2 cellular contexts compared by ENCODE assay signal in the genomic region with DNA sequence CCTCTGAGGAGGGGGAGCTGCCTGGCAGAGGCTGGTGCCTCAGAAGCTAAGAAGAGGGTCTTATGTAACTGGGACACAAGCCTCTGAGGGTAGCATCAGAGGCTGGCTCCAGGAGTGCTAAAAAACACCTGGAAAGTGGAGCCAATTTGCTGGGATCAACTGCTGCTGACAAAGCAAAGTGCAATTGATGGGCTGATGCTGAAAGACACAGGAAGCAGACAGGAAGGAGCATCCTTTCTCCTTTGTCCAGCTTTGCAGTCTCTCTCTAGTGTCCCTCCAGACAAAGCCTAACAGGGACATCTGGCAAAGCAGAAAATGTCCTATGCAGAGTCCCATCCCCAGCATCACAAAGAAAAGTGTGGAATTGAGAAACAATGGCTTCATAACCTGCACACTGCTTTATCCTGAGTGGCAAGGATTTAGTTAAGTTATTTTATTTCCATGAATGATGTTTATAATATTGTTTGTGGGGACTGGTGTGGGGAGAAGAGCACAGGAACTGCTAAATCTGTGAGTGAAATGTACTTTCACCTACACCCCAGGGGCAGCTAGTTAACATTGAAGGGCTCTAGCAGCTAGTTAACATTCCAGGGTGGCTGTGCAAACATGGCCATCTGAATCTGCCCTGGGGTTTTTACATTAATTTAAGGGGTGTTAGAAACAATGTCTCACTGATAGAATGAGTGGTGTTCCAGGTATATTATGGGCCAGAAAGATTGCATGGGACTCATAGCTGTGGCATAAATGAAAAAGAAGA.
A peak's percentile ranks its signal among the peaks of the same experiment; 100 is the strongest.
TF ChIP-seq lines count a peak whose summit lies in the region.

No MANE protein-coding gene starts in this region.

TF ChIP-seq in HepG2, 621 proteins besides CTCF, POLR2A, EP300 and RAD21:
- TF ChIP-seq ZNF513 (CRISPR knock-in tag; conservative IDR thresholded peaks at IDR 0.05) = no peak
- TF ChIP-seq, protein P1, sequence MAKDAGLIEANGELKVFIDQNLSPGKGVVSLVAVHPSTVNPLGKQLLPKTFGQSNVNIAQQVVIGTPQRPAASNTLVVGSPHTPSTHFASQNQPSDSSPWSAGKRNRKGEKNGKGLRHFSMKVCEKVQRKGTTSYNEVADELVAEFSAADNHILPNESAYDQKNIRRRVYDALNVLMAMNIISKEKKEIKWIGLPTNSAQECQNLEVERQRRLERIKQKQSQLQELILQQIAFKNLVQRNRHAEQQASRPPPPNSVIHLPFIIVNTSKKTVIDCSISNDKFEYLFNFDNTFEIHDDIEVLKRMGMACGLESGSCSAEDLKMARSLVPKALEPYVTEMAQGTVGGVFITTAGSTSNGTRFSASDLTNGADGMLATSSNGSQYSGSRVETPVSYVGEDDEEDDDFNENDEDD (CRISPR knock-in tag; IDR thresholded peaks at IDR 0.05; ENCODE audit: borderline replicate concordance) = no peak
- TF ChIP-seq HNRNPUL1 (IDR thresholded peaks at IDR 0.05; ENCODE audit: low read depth, low read length) = no peak
- no peak for TF ChIP-seq ZNF280B (CRISPR knock-in tag; IDR thresholded peaks at IDR 0.05; ENCODE audit: borderline replicate concordance)
- TF ChIP-seq HDAC2 (CRISPR knock-in tag; IDR thresholded peaks at IDR 0.05) = no peak
- no peak for TF ChIP-seq ZNF430 (CRISPR knock-in tag; IDR thresholded peaks at IDR 0.05)
- no peak for TF ChIP-seq ZNF17 (CRISPR knock-in tag; IDR thresholded peaks at IDR 0.05)
- no peak for TF ChIP-seq MTA1 (CRISPR knock-in tag; IDR thresholded peaks at IDR 0.05; ENCODE audit: borderline replicate concordance)
- no peak for TF ChIP-seq ZBTB21 (CRISPR knock-in tag; IDR thresholded peaks at IDR 0.05)
- TF ChIP-seq ZNF496 (CRISPR knock-in tag; IDR thresholded peaks at IDR 0.05; ENCODE audit: insufficient replicate concordance) = no peak

TF ChIP-seq in WTC11, 78 proteins besides CTCF, POLR2A, EP300 and RAD21:
- TF ChIP-seq PRDM15 (CRISPR knock-in tag; IDR thresholded peaks at IDR 0.05) (peak; percentile 85), ELF4 (CRISPR knock-in tag; IDR thresholded peaks at IDR 0.05; ENCODE audit: low read depth) (no peak), GABPB1 (CRISPR knock-in tag; IDR thresholded peaks at IDR 0.05) (no peak)
